11 cellular contexts compared by ENCODE assay signal in the genomic region with DNA sequence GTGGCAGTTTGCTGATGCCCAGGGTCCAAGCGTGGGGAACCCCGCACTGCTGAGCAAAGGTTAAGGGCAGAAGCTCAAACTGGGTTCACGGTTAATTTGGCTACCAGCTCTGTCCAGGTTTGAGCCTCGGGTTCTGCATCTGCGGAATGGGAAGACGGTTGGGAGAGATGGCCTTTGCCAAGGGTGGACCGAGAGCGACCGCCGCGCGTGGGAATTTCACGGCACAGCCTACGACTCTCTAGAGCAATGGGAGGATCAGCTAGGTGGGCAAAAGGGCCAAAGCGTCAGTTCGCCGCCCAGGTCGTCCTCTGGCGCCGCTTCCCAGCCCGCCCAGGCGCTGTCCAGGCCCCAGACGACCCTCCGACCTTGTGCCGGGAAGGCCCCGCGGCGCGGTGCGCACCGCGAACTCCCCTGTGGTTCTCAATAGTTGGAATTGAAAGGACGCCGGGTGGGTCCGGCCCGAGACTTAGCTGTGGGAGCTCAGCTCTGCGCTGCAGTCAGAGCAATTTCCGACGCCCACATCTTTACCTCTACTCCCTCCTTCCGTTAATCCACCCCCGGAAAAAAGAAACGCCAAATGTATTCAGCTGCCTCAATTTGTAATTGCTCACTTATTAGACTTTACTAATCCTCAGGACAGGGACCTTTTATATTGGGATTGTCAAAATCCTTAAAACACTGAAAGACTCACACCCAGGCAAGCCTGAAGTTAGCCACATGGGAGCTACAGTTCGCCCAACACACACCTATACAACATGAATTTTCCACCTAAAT. TPM values are rescaled to one million over a fixed set of nuclear protein-coding genes. Genes with fewer than 3 reads are reported as not detected.
A peak's percentile ranks its signal among the peaks of the same experiment; 100 is the strongest.
DNase-seq lines count a peak whose midpoint lies in the region; ATAC-seq and TF ChIP-seq lines count a peak whose summit lies in the region.
"Had no signal": no experiment of that assay in that cellular context is flagged by ENCODE, and none has a peak within 500 bp of the region (broad histone marks: within the 10 kb centered on the region; RNA-seq: fewer than 3 reads in every experiment).

No MANE protein-coding gene starts in this region.

- no peak for DNase-seq in activated naive CD4-positive, alpha-beta T cell (lab: John Stamatoyannopoulos, UW)
- DNase-seq in lung (ENCODE audit: low spot score) (peak; percentile 22), thoracic aorta (ENCODE audit: low spot score) (no peak), HEK293T (ENCODE audit: extremely low spot score) (no peak), glomerular visceral epithelial cell (ENCODE audit: extremely low spot score) (no peak), NCI-H526 treated with DMSO at 0.1 percent for 48 hours (lab: John Stamatoyannopoulos, UW) (no peak)
- DNase-seq: NCI-H2029 treated with DMSO at 0.1 percent for 48 hours, RPMI8226 had no signal

- H3K36me3 Mint-ChIP-seq in activated naive CD4-positive, alpha-beta T cell treated with anti-CD3 and anti-CD28 coated beads, Interleukin-2, amount 50 U/mL, for 24 hours, result no peaks in the 10 kb centered on the region
- H3K36me3 Mint-ChIP-seq in brain, result no peaks in the 10 kb centered on the region

- peaks cover 43% of the 10 kb centered on the region for H3K27me3 Mint-ChIP-seq in activated naive CD4-positive, alpha-beta T cell treated with anti-CD3 and anti-CD28 coated beads, Interleukin-2, amount 50 U/mL, for 24 hours
- H3K27me3 Mint-ChIP-seq in brain, result peaks cover 89% of the 10 kb centered on the region

- no peak overlapping the region for H3K4me3 ChIP-seq in lung
- H3K4me3 ChIP-seq in thoracic aorta, result peak overlapping the region; percentile 77

- no peaks in the 10 kb centered on the region for H3K9me3 Mint-ChIP-seq in activated naive CD4-positive, alpha-beta T cell treated with anti-CD3 and anti-CD28 coated beads, Interleukin-2, amount 50 U/mL, for 24 hours
- H3K9me3 Mint-ChIP-seq in brain, result peaks cover 0 to 7% (median 3%) of the 10 kb centered on the region in 5 experiments

- H3K4me3 Mint-ChIP-seq in activated naive CD4-positive, alpha-beta T cell treated with anti-CD3 and anti-CD28 coated beads, Interleukin-2, amount 50 U/mL, for 24 hours, result peak overlapping the region; percentile 97
- H3K4me3 Mint-ChIP-seq in brain, result peak overlapping the region; percentile 23 to 92 (median 89)

- H3K27me3 ChIP-seq in lung (ENCODE audit: control insufficient read depth, insufficient read depth) (no peaks in the 10 kb centered on the region), thoracic aorta (replicated peaks; ENCODE audit: insufficient read depth) (peaks cover 34% of the 10 kb centered on the region)

- H3K27ac ChIP-seq in lung (ENCODE audit: low read depth in 1 of 2, low read length in 1 of 2) (no peak overlapping the region), thoracic aorta (no peak overlapping the region)
- H3K27ac ChIP-seq: C4-2B had no signal

- WGBS in lung, 2 donors, result 40 to 56% methylated on average over 43 of the region's 43 CpGs

- peaks cover 56% of the 10 kb centered on the region for H3K4me1 Mint-ChIP-seq in activated naive CD4-positive, alpha-beta T cell treated with anti-CD3 and anti-CD28 coated beads, Interleukin-2, amount 50 U/mL, for 24 hours
- peaks cover 44% of the 10 kb centered on the region for H3K4me1 Mint-ChIP-seq in brain

- H3K36me3 ChIP-seq in lung (ENCODE audit: control insufficient read depth in 2 of 2, insufficient read depth in 2 of 2, low read length in 2 of 2) (no peaks in the 10 kb centered on the region), thoracic aorta (no peaks in the 10 kb centered on the region)

- H3K4me1 ChIP-seq in lung (ENCODE audit: control insufficient read depth in 2 of 2, insufficient read depth in 2 of 2, low read length in 2 of 2) (peaks cover 0 to 33% of the 10 kb centered on the region in 2 donors), thoracic aorta (ENCODE audit: control insufficient read depth in 1 of 2, low read depth in 2 of 2) (peaks cover 29 to 54% of the 10 kb centered on the region in 2 donors)

- peaks cover 0 to 11% of the 10 kb centered on the region in 2 donors for H3K9me3 ChIP-seq in lung (ENCODE audit: control insufficient read depth in 2 of 2, insufficient read depth in 1 of 2, low read length in 1 of 2)
- H3K9me3 ChIP-seq in thoracic aorta, result no peaks in the 10 kb centered on the region

- peak overlapping the region; percentile 82 for H3K27ac Mint-ChIP-seq in activated naive CD4-positive, alpha-beta T cell treated with anti-CD3 and anti-CD28 coated beads, Interleukin-2, amount 50 U/mL, for 24 hours
- peak overlapping the region in 1 of 5 experiments; percentile 33 for H3K27ac Mint-ChIP-seq in brain

- TF ChIP-seq CTCF in brain (conservative IDR thresholded peaks at IDR 0.05), result no peak
- TF ChIP-seq CTCF in lung (IDR thresholded peaks at IDR 0.05; ENCODE audit: control extremely low read depth, extremely low read depth), result no peak
- no peak for TF ChIP-seq CTCF in thoracic aorta (IDR thresholded peaks at IDR 0.05)

- ATAC-seq in lung (ENCODE audit: insufficient read depth, low FRiP score), result no peak
- ATAC-seq in thoracic aorta (ENCODE audit: insufficient number of reproducible peaks, low FRiP score, low read depth), result no peak

- POLR2A ChIA-PET in HEK293T (lab: Yijun Ruan, JAX), result no interaction called here

- CTCF ChIA-PET in HEK293T (lab: Yijun Ruan, JAX), result interaction anchor here (1.0 kb wide), 1 partner anchor 10 kb away, joined by 3 read pairs; no protein-coding TSS in a partner anchor

TF ChIP-seq in HEK293T, 16 proteins besides CTCF, POLR2A, EP300 and RAD21:
- TF ChIP-seq FOXK2 (IDR thresholded peaks at IDR 0.05) (no peak), TARDBP (IDR thresholded peaks at IDR 0.05) (no peak), ARNT (IDR thresholded peaks at IDR 0.05) (no peak), CTBP1 (IDR thresholded peaks at IDR 0.05; ENCODE audit: borderline replicate concordance) (no peak), SUZ12 (IDR thresholded peaks at IDR 0.05) (no peak), ZNF384 (IDR thresholded peaks at IDR 0.05) (no peak), ELF4 (IDR thresholded peaks at IDR 0.05) (no peak), FOXM1 (IDR thresholded peaks at IDR 0.05; ENCODE audit: borderline replicate concordance) (no peak), SP1 (IDR thresholded peaks at IDR 0.05) (no peak)

RNA-seq across cellular contexts. Expression of a gene that starts 2.5 kb away (rescaled TPM):
- polyA plus RNA-seq in brain (ENCODE audit: insufficient read depth, low read depth, low replicate concordance), result 0.14 TPM
- total RNA-seq in lung, result 1 to 10 TPM; 4.1 to 6.5 TPM
- 10 to 100 TPM in 1 of 2 donors, under 1 TPM in 1; 0.87 to 14.6 TPM for polyA plus RNA-seq in lung
- 1 to 10 TPM; 2.7 to 4.8 TPM for total RNA-seq in thoracic aorta
